8 cellular contexts compared by ENCODE assay signal in genomic region chr11:93541884-93542752, GRCh38. TPM values are rescaled to one million over a fixed set of nuclear protein-coding genes. Genes with fewer than 3 reads are reported as not detected.
DNase-seq lines count a peak whose midpoint lies in the region; ATAC-seq and TF ChIP-seq lines count a peak whose summit lies in the region.

No MANE protein-coding gene starts in this region.

- peak; percentile 62 to 66 for DNase-seq in Caco-2
- peak; percentile 81 for DNase-seq in RKO (ENCODE audit: low spot score)
- peak; percentile 19 to 55 for DNase-seq in activated naive CD4-positive, alpha-beta T cell treated with anti-CD3 and anti-CD28 coated beads, Interleukin-2, amount 50 U/mL, for 72 hours (ENCODE audit: low spot score in 2 of 2)
- DNase-seq in heart left ventricle: peak; percentile 42 to 72 (median 59)
- no peak for DNase-seq in RPMI8226

- peaks cover 9% of the 10 kb centered on the region for H3K4me1 ChIP-seq in Caco-2
- H3K4me1 ChIP-seq in heart left ventricle: peaks cover 0 to 58% (median 39%) of the 10 kb centered on the region in 12 donors
- peaks cover 2% of the 10 kb centered on the region for H3K4me1 ChIP-seq in parathyroid adenoma

- no peaks in the 10 kb centered on the region for H3K36me3 ChIP-seq in Caco-2 (ENCODE audit: control insufficient read depth, insufficient read depth, low read length)
- H3K36me3 ChIP-seq in heart left ventricle: no peaks in the 10 kb centered on the region
- H3K36me3 ChIP-seq in parathyroid adenoma (ENCODE audit: control insufficient read depth, insufficient read depth, low read length): no peaks in the 10 kb centered on the region

- H3K9me3 Mint-ChIP-seq in Caco-2 (ENCODE audit: unreplicated experiment): no peaks in the 10 kb centered on the region
- no peaks in the 10 kb centered on the region for H3K9me3 Mint-ChIP-seq in activated naive CD4-positive, alpha-beta T cell treated with anti-CD3 and anti-CD28 coated beads, Interleukin-2, amount 50 U/mL, for 72 hours

- ATAC-seq in GM19395 (IDR thresholded peaks at IDR 0.05; ENCODE audit: unreplicated experiment) (peak; percentile 64), HG03432 (IDR thresholded peaks at IDR 0.05; ENCODE audit: unreplicated experiment) (peak; percentile 64), heart left ventricle (peak; percentile 35 to 72 (median 67))
- ATAC-seq in activated naive CD4-positive, alpha-beta T cell treated with anti-CD3 and anti-CD28 coated beads, Interleukin-2, amount 50 U/mL, for 72 hours: peak; percentile 37 to 59

- H3K36me3 Mint-ChIP-seq in Caco-2 (ENCODE audit: insufficient read depth, unreplicated experiment): peaks cover 6% of the 10 kb centered on the region
- H3K36me3 Mint-ChIP-seq in activated naive CD4-positive, alpha-beta T cell treated with anti-CD3 and anti-CD28 coated beads, Interleukin-2, amount 50 U/mL, for 72 hours: peaks cover 4 to 5% of the 10 kb centered on the region in 2 donors

- H3K4me2 ChIP-seq in parathyroid adenoma (ENCODE audit: low read length): peak overlapping the region; percentile 65

- H3K9me3 ChIP-seq in Caco-2: no peaks in the 10 kb centered on the region
- no peaks in the 10 kb centered on the region for H3K9me3 ChIP-seq in heart left ventricle
- no peaks in the 10 kb centered on the region for H3K9me3 ChIP-seq in parathyroid adenoma (ENCODE audit: control insufficient read depth, low read length)

- CTCF ChIA-PET in Caco-2 (lab: Charles Lee): interaction anchor here (0.7 to 1.7 kb wide), 3 partner anchors 16 to 308 kb away, joined by 3 to 11 read pairs (median 3); no protein-coding TSS in a partner anchor

- no TSS peak for BruUV-seq in Caco-2 (replicated peaks; lab: Mats Ljungman, UMichigan)

- H3K4me3 ChIP-seq in Caco-2 (ENCODE audit: low read depth, low read length) (peak overlapping the region; percentile 84), heart left ventricle (peak overlapping the region; percentile 71 to 99 (median 84)), parathyroid adenoma (ENCODE audit: low read depth, low read length) (peak overlapping the region; percentile 46)

- H3K27me3 ChIP-seq in Caco-2 (replicated peaks; ENCODE audit: control insufficient read depth, insufficient read depth, low read length) (no peaks in the 10 kb centered on the region), heart left ventricle (no peaks in the 10 kb centered on the region), parathyroid adenoma (ENCODE audit: control insufficient read depth, insufficient read depth, low read length) (no peaks in the 10 kb centered on the region)

- intact Hi-C loops in Caco-2 (cut with micrococcal nuclease; ENCODE audit: unreplicated experiment) (loop anchor here (1.0 to 10.0 kb wide), 5 partner anchors 55 to 407 kb away; partner anchors contain the start of gene DEUP1), heart left ventricle (cut with DNase I) (loop anchor here (2.0 to 10.0 kb wide), 11 partner anchors 60 to 597 kb away; no protein-coding TSS in a partner anchor)

- POLR2A ChIA-PET in Caco-2 (lab: Charles Lee): interaction anchor here (0.6 to 1.3 kb wide), 2 partner anchors 182 to 199 kb away, joined by 4 to 5 read pairs; partner anchors contain the start of genes C11orf54 and TAF1D

- H3K4me1 Mint-ChIP-seq in Caco-2 (ENCODE audit: low read depth, unreplicated experiment): peaks cover 8% of the 10 kb centered on the region

- TF ChIP-seq CTCF in Caco-2 (IDR thresholded peaks at IDR 0.05; ENCODE audit: insufficient read depth in 1 of 2, low read depth in 1 of 2, low read length in 1 of 2, severe bottlenecking in 1 of 2, unreplicated experiment in 1 of 2) (no peak), heart left ventricle (IDR thresholded peaks at IDR 0.05) (no peak), parathyroid adenoma (IDR thresholded peaks at IDR 0.05) (no peak)

- peaks cover 3% of the 10 kb centered on the region for H3K27me3 Mint-ChIP-seq in Caco-2 (ENCODE audit: insufficient read depth, unreplicated experiment)

- no peak for TF ChIP-seq POLR2A in heart left ventricle (IDR thresholded peaks at IDR 0.05)

- H3K4me3 Mint-ChIP-seq in Caco-2 (ENCODE audit: unreplicated experiment): peak overlapping the region; percentile 89

- 7 to 12% (median 8%) methylated on average over 16 to 23 of the region's 23 CpGs for WGBS in heart left ventricle, 4 donors

- H3K79me2 ChIP-seq in parathyroid adenoma: no peaks in the 10 kb centered on the region

- H3K9ac ChIP-seq in parathyroid adenoma: no peak overlapping the region

- H2AFZ ChIP-seq in parathyroid adenoma: peak overlapping the region; percentile 74

- H3K27ac Mint-ChIP-seq in Caco-2 (ENCODE audit: unreplicated experiment): peak overlapping the region; percentile 53
- H3K27ac Mint-ChIP-seq in activated naive CD4-positive, alpha-beta T cell treated with anti-CD3 and anti-CD28 coated beads, Interleukin-2, amount 50 U/mL, for 72 hours: peak overlapping the region; percentile 60 to 82

- peak overlapping the region; percentile 69 to 96 (median 88) for H3K27ac ChIP-seq in heart left ventricle
- peak overlapping the region; percentile 47 for H3K27ac ChIP-seq in parathyroid adenoma

RNA-seq across cellular contexts. Expression of gene SMCO4, which starts 1.1 kb away (rescaled TPM):
- total RNA-seq in Caco-2 (2022) (45.6 and 46.3 TPM in 2 replicates), heart left ventricle (10 to 100 TPM; 28.5 to 71.7 (median 52.5) TPM)
- total RNA-seq in activated naive CD4-positive, alpha-beta T cell treated with anti-CD3 and anti-CD28 coated beads, Interleukin-2, amount 50 U/mL, for 72 hours: 10 to 100 TPM; 11.9 to 18.5 TPM
- 10 to 100 TPM; 39.7 to 81.4 TPM for polyA plus RNA-seq in heart left ventricle
